ENCODE assay signal across 8 cellular contexts in genomic region chr19:46788101-46788967, GRCh38. TPM values are rescaled to one million over a fixed set of nuclear protein-coding genes. Genes with fewer than 3 reads are reported as not detected.
A peak's percentile ranks its signal among the peaks of the same experiment; 100 is the strongest.
DNase-seq lines count a peak whose midpoint lies in the region; ATAC-seq and TF ChIP-seq lines count a peak whose summit lies in the region.

TSS of gene SLC1A5 (minus strand) at chr19:46788594. CDS start at chr19:46787965, 629 bp downstream.

- CTCF ChIA-PET in Calu3 (lab: Charles Lee), result interaction anchor here (0.6 to 2.0 kb wide), 4 partner anchors 23 to 91 kb away, joined by 3 to 10 read pairs (median 4); no protein-coding TSS in a partner anchor
- CTCF ChIA-PET in OCI-LY7 (lab: Charles Lee; ENCODE audit: unreplicated experiment), result interaction anchor here (0.5 to 0.8 kb wide), 2 partner anchors 42 to 57 kb away, joined by 3 to 7 read pairs; no protein-coding TSS in a partner anchor

- H3K79me2 ChIP-seq in OCI-LY7 (ENCODE audit: insufficient read depth, low read depth, low read length), result peaks cover 51% of the 10 kb centered on the region

- peak within 1 kb of the TSS; percentile 68; the same call in 1 of the 2 replicates for H2AFZ ChIP-seq in OCI-LY7 (ENCODE audit: low read length)

- H3K36me3 Mint-ChIP-seq in Calu3 (ENCODE audit: insufficient read depth, unreplicated experiment), result peaks cover 68% of the 10 kb centered on the region
- no peaks in the 10 kb centered on the region for H3K36me3 Mint-ChIP-seq in IgD-negative memory B cell

- DNase-seq in Calu3, result peak; percentile 99
- DNase-seq in OCI-LY7 (ENCODE audit: low spot score), result peak; percentile 99
- peak; percentile 99 for DNase-seq in activated CD8-positive, alpha-beta memory T cell treated with anti-CD3 and anti-CD28 coated beads, Interleukin-2, amount 50 U/mL, for 4 hours
- DNase-seq in epithelial cell of esophagus (ENCODE audit: low read depth), result peak; percentile 97
- peak; percentile 98 to 99 (median 98) for DNase-seq in mucosa of descending colon
- peak; percentile 98 to 99 for DNase-seq in stimulated activated CD8-positive, alpha-beta memory T cell treated with anti-CD3 and anti-CD28 coated beads, Interleukin-2, amount 100 ng/mL, for 48 hours (ENCODE audit: low read depth in 2 of 2)

- H3K27ac ChIP-seq in OCI-LY7 (ENCODE audit: low read depth, low read length, poor library complexity, severe bottlenecking), result peak within 1 kb of the TSS; percentile 90

- H3K4me1 Mint-ChIP-seq in Calu3 (ENCODE audit: low read depth, unreplicated experiment), result peaks cover 34% of the 10 kb centered on the region
- H3K4me1 Mint-ChIP-seq in IgD-negative memory B cell, result peaks cover 24 to 34% (median 28%) of the 10 kb centered on the region in 3 donors

- H3K9me3 ChIP-seq in OCI-LY7 (ENCODE audit: low read length), result no peaks in the 10 kb centered on the region
- H3K9me3 ChIP-seq in mucosa of descending colon, result no peaks in the 10 kb centered on the region

- H3K27ac Mint-ChIP-seq in Calu3 (ENCODE audit: unreplicated experiment) (peak within 1 kb of the TSS; percentile 83), IgD-negative memory B cell (peak within 1 kb of the TSS; percentile 64 to 98 (median 95))

- peak within 1 kb of the TSS; percentile 74 for H3K4me2 ChIP-seq in OCI-LY7 (ENCODE audit: low read length)

- no peaks in the 10 kb centered on the region for H3K9me3 Mint-ChIP-seq in Calu3 (ENCODE audit: low read depth, unreplicated experiment)
- H3K9me3 Mint-ChIP-seq in IgD-negative memory B cell, result peaks cover 0 to 2% (median 0%) of the 10 kb centered on the region in 3 donors

- H3K27me3 Mint-ChIP-seq in Calu3 (ENCODE audit: unreplicated experiment) (no peaks in the 10 kb centered on the region), IgD-negative memory B cell (no peaks in the 10 kb centered on the region)

- H3K4me3 Mint-ChIP-seq in Calu3 (ENCODE audit: low read depth, unreplicated experiment), result peak within 1 kb of the TSS; percentile 82
- peak within 1 kb of the TSS; percentile 93 to 99 (median 96) for H3K4me3 Mint-ChIP-seq in IgD-negative memory B cell

- H3K36me3 ChIP-seq in OCI-LY7 (ENCODE audit: insufficient read depth, low read length), result peaks cover 47% of the 10 kb centered on the region
- no peaks in the 10 kb centered on the region for H3K36me3 ChIP-seq in mucosa of descending colon (ENCODE audit: low read depth)

- POLR2A ChIA-PET in OCI-LY7 (lab: Charles Lee), result interaction anchor here (0.7 to 1.1 kb wide), 3 partner anchors 9 to 64 kb away, joined by 3 read pairs; no protein-coding TSS in a partner anchor

- TF ChIP-seq CTCF in Calu3 (IDR thresholded peaks at IDR 0.05; ENCODE audit: unreplicated experiment), result no peak
- peak; percentile 57 for TF ChIP-seq CTCF in OCI-LY7 (conservative IDR thresholded peaks at IDR 0.05; ENCODE audit: low read length)
- TF ChIP-seq CTCF in epithelial cell of esophagus (IDR thresholded peaks at IDR 0.05; ENCODE audit: insufficient read depth, low read depth, low read length, missing control alignments), result no peak
- no peak for TF ChIP-seq CTCF in mucosa of descending colon (IDR thresholded peaks at IDR 0.05)

- peak within 1 kb of the TSS; percentile 87 for H3K4me3 ChIP-seq in OCI-LY7 (ENCODE audit: low read depth, low read length, poor library complexity, severe bottlenecking)
- peak within 1 kb of the TSS; percentile 98 for H3K4me3 ChIP-seq in epithelial cell of esophagus (ENCODE audit: low read length)
- peak within 1 kb of the TSS; percentile 69 for H3K4me3 ChIP-seq in mucosa of descending colon

- H4K20me1 ChIP-seq in OCI-LY7 (ENCODE audit: insufficient read depth, low read length), result peaks cover 8% of the 10 kb centered on the region; the same call in 1 of the 2 replicates

- BruUV-seq in Calu3 (replicated peaks; lab: Mats Ljungman, UMichigan) (TSS peak; percentile 79), OCI-LY7 (replicated peaks; lab: Mats Ljungman, UMichigan) (TSS peak; percentile 83)

- intact Hi-C loops in Calu3 (cut with micrococcal nuclease; ENCODE audit: unreplicated experiment), result loop anchor here (2.0 kb wide), 1 partner anchor 52 kb away; no protein-coding TSS in a partner anchor
- intact Hi-C loops in OCI-LY7 (cut with micrococcal nuclease; ENCODE audit: unreplicated experiment), result loop anchor here (5.0 kb wide), 1 partner anchor 71 kb away; the partner anchor contains the start of gene PRKD2
- intact Hi-C loops in mucosa of descending colon (cut with DNase I, micrococcal nuclease), result no loop called here

- H3K9me2 ChIP-seq in OCI-LY7 (ENCODE audit: insufficient read depth, low read length), result no peaks in the 10 kb centered on the region

- H3K4me1 ChIP-seq in OCI-LY7 (ENCODE audit: insufficient read depth, low read length, poor library complexity, severe bottlenecking) (peaks cover 19% of the 10 kb centered on the region), mucosa of descending colon (ENCODE audit: low read depth) (peaks cover 28% of the 10 kb centered on the region)

- peak; percentile 54 for ATAC-seq in GM21515 (IDR thresholded peaks at IDR 0.05; ENCODE audit: unreplicated experiment)
- ATAC-seq in mucosa of descending colon, result peak; percentile 81

RNA-seq across cellular contexts. Expression of gene SLC1A5, which starts in this region (rescaled TPM):
- 237 and 250 TPM in 2 replicates for total RNA-seq in Calu3 (2022)
- polyA plus RNA-seq in IgD-negative memory B cell, result 38.2 TPM
- total RNA-seq in OCI-LY7 (2014; rRNA removed; shearing (Covaris generic)), result 111 and 145 TPM in 2 replicates
- total RNA-seq in OCI-LY7 (2022), result 161 and 167 TPM in 2 replicates
- total RNA-seq in mucosa of descending colon, result 100 to 1,000 TPM in 1 of 3 donors, 10 to 100 TPM in 2; 54.7 to 101 (median 89.2) TPM

Comparison
In these comparisons a context has a peak if more than half of its experiments do, and no peak if none do; other contexts are left out.
1. Peak in every context shown above with its lines: DNase-seq, ATAC-seq, H3K4me3 ChIP-seq and H3K27ac ChIP-seq.
2. intact Hi-C loops: an anchor here in Calu3 (2.0 kb wide) and OCI-LY7 (5.0 kb wide); none called in mucosa of descending colon.